ENCODE assay signal across 8 cellular contexts in the genomic region with DNA sequence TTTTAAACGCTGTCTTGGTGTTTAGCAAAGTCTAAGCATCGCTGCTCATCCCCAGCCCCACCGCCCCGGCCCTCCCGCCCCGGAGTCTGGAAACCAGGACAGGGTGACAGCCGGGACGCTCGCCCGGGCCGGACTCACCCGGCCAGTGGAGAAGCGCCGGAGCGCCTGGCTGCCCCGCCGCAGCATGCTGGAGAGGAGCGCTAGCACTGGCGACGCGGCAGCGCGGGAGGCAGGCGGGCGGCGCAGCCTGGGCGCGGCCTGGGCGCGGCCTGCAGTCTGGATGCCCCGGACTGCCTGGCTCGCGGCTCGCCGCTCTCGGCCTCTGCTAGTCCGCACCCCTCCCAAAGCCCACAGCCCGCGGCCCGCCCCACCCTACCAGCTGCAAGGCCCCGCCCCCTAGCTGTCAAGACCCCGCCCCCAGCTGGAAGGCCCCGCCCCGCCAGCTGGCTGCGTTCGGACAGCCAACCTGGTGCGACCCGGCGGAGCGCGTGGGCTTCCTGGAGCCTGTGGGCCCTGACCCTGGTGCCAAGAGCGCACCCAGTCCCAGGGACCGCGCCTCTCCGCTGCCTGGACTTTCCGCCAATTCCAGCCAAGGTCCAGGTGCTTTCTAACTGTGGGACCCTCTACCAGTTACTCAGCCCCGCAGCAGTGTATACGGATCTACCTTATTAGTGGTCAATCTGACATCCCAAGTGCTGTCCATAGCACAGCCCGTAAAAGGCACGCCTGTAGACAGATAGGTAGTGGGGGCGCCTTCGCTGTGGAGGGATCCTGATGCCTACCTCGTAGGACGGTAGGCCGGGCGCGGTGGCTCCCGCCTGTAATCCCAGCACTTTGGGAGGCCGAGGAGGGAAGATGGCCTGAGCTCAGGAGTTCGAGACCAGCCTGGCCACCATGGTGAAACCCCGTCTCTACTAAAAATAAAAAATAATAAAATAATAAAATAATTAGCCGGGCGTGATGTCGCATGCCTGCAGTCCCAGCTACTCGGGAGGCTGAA. TPM values are rescaled to one million over a fixed set of nuclear protein-coding genes. Genes with fewer than 3 reads are reported as not detected.
A peak's percentile ranks its signal among the peaks of the same experiment; 100 is the strongest.
DNase-seq lines count a peak whose midpoint lies in the region; ATAC-seq and TF ChIP-seq lines count a peak whose summit lies in the region.

A gene (minus strand): TSS at position 208 of the 1,000 bp plus-strand sequence. CDS start 22 bp downstream, at position 186.

- H3K79me2 ChIP-seq in MM.1S (ENCODE audit: low read length): peaks cover 21% of the 10 kb centered on the region

- TF ChIP-seq RAD21 in liver (IDR thresholded peaks at IDR 0.05): no peak

- WGBS in liver: 27% methylated on average over 75 of the region's 75 CpGs

- H3K27me3 ChIP-seq in MM.1S (replicated peaks; ENCODE audit: insufficient read depth, low read length) (no peaks in the 10 kb centered on the region), dorsolateral prefrontal cortex (no peaks in the 10 kb centered on the region), liver (ENCODE audit: control insufficient read depth in 4 of 4, insufficient read depth in 4 of 4, low read length in 3 of 4) (peaks cover 0 to 2% (median 0%) of the 10 kb centered on the region in 4 donors)

- H3K4me3 ChIP-seq in MM.1S (ENCODE audit: low read length): peak within 1 kb of the TSS; percentile 85
- peak within 1 kb of the TSS; percentile 50 to 82 (median 70) for H3K4me3 ChIP-seq in dorsolateral prefrontal cortex
- H3K4me3 ChIP-seq in liver (ENCODE audit: low read depth in 1 of 3, low read length in 3 of 3): peak within 1 kb of the TSS in 2 of 3 donors; percentile 30 to 52

- no peaks in the 10 kb centered on the region for H3K9me2 ChIP-seq in MM.1S (replicated peaks; ENCODE audit: insufficient read depth, low read length)

- H3K9me3 Mint-ChIP-seq in Calu3 (ENCODE audit: low read depth, unreplicated experiment): peaks cover 3% of the 10 kb centered on the region

- DNase-seq in Calu3: peak; percentile 91
- DNase-seq in MM.1S: peak; percentile 77
- DNase-seq in activated CD4-positive, alpha-beta T cell treated with anti-CD3 and anti-CD28 coated beads for 4 hours: peak; percentile 28 to 32
- peak; percentile 55 to 82 (median 69) for DNase-seq in dorsolateral prefrontal cortex
- peak; percentile 50 to 58 for DNase-seq in stimulated activated CD4-positive, alpha-beta T cell treated with anti-CD3 and anti-CD28 coated beads, Interleukin-2, amount 100 ng/mL, for 48 hours
- no peak for DNase-seq in NCI-H187 treated with DMSO at 0.1 percent for 48 hours (lab: John Stamatoyannopoulos, UW)

- H3K27ac ChIP-seq in MM.1S (ENCODE audit: low read length) (peak within 1 kb of the TSS; percentile 29; the same call in 1 of the 2 replicates), dorsolateral prefrontal cortex (peak within 1 kb of the TSS in 56 of 59 donors; percentile 3 to 90 (median 70)), liver (ENCODE audit: low read depth in 1 of 2, low read length in 2 of 2) (no peak within 1 kb of the TSS)

- TF ChIP-seq CTCF in Calu3 (IDR thresholded peaks at IDR 0.05; ENCODE audit: unreplicated experiment) (no peak), MM.1S (IDR thresholded peaks at IDR 0.05; ENCODE audit: low read length) (no peak), dorsolateral prefrontal cortex (IDR thresholded peaks at IDR 0.05 in 54 of 56, conservative IDR thresholded peaks at IDR 0.05 in 2 of 56; ENCODE audit: low read depth in 1 of 56, partially characterized antibody in 56 of 56) (peak in 4 of 56 donors; percentile 7 to 18 (median 12)), liver (IDR thresholded peaks at IDR 0.05; ENCODE audit: low read depth, low read length, missing input control) (no peak)

- H3K36me3 Mint-ChIP-seq in Calu3 (ENCODE audit: insufficient read depth, unreplicated experiment): peaks cover 17% of the 10 kb centered on the region

- H3K4me1 ChIP-seq in MM.1S (ENCODE audit: low read length): peaks cover 7% of the 10 kb centered on the region
- H3K4me1 ChIP-seq in liver (ENCODE audit: control insufficient read depth in 4 of 4, insufficient read depth in 4 of 4, low read length in 3 of 4): peaks cover 0 to 6% (median 2%) of the 10 kb centered on the region in 4 donors

- peaks cover 22% of the 10 kb centered on the region for H3K4me1 Mint-ChIP-seq in Calu3 (ENCODE audit: low read depth, unreplicated experiment)

- ATAC-seq in GM21423 (IDR thresholded peaks at IDR 0.05; ENCODE audit: unreplicated experiment): peak; percentile 85

- no peaks in the 10 kb centered on the region for H3K9me3 ChIP-seq in MM.1S (replicated peaks; ENCODE audit: insufficient read depth, low read length)
- H3K9me3 ChIP-seq in liver (ENCODE audit: control insufficient read depth in 4 of 4, low read length in 3 of 4): no peaks in the 10 kb centered on the region

- no peaks in the 10 kb centered on the region for H3K27me3 Mint-ChIP-seq in Calu3 (ENCODE audit: unreplicated experiment)

- H3K36me3 ChIP-seq in MM.1S (replicated peaks; ENCODE audit: insufficient read depth, low read length) (no peaks in the 10 kb centered on the region), liver (ENCODE audit: control insufficient read depth in 4 of 4, insufficient read depth in 3 of 4, low read depth in 1 of 4, low read length in 3 of 4) (no peaks in the 10 kb centered on the region)

- peak within 1 kb of the TSS; percentile 72 for H2AFZ ChIP-seq in MM.1S (ENCODE audit: low read length)

- BruUV-seq in Calu3 (replicated peaks; lab: Mats Ljungman, UMichigan): no TSS peak

- intact Hi-C loops in Calu3 (cut with micrococcal nuclease; ENCODE audit: unreplicated experiment): no loop called here
- intact Hi-C loops in dorsolateral prefrontal cortex (cut with DNase I): no loop called here

- H4K20me1 ChIP-seq in MM.1S (ENCODE audit: insufficient read depth, low read length): no peaks in the 10 kb centered on the region

- H3K9ac ChIP-seq in MM.1S (ENCODE audit: low read length) (peak within 1 kb of the TSS; percentile 94), liver (ENCODE audit: low read depth in 1 of 2, low read length in 2 of 2) (no peak within 1 kb of the TSS)

- peak within 1 kb of the TSS; percentile 67 for H3K27ac Mint-ChIP-seq in Calu3 (ENCODE audit: unreplicated experiment)

- H3K4me2 ChIP-seq in MM.1S (ENCODE audit: low read depth, low read length): peak within 1 kb of the TSS; percentile 97

- 0 out of 2 replicates have a peak, but pooled peaks cover 3% of the 10 kb centered on the region for H3F3A ChIP-seq in MM.1S (ENCODE audit: insufficient read depth, low read length)

- peak within 1 kb of the TSS; percentile 71 for H3K4me3 Mint-ChIP-seq in Calu3 (ENCODE audit: low read depth, unreplicated experiment)

- CTCF ChIA-PET in Calu3 (lab: Charles Lee): interaction anchor here (0.6 to 1.8 kb wide), 5 partner anchors 16 to 794 kb away, joined by 3 to 4 read pairs (median 4); a partner anchor contains a TSS

TF ChIP-seq in liver, 16 proteins besides CTCF, POLR2A, EP300 and RAD21 (continues in another document):
- TF ChIP-seq FOXA2 (IDR thresholded peaks at IDR 0.05) (no peak), HNF4G (IDR thresholded peaks at IDR 0.05) (no peak), RXRA (IDR thresholded peaks at IDR 0.05) (no peak), TAF1 (conservative IDR thresholded peaks at IDR 0.05) (no peak), NR2F2 (IDR thresholded peaks at IDR 0.05) (no peak), JUND (IDR thresholded peaks at IDR 0.05) (no peak), EGR1 (IDR thresholded peaks at IDR 0.05; ENCODE audit: low read depth in 2 of 2) (no peak), YY1 (IDR thresholded peaks at IDR 0.05) (no peak), FOXA1 (IDR thresholded peaks at IDR 0.05) (no peak), GABPA (IDR thresholded peaks at IDR 0.05 in 1 of 2, conservative IDR thresholded peaks at IDR 0.05 in 1 of 2) (no peak), HNF4A (conservative IDR thresholded peaks at IDR 0.05) (no peak)
- TF ChIP-seq, protein P1, sequence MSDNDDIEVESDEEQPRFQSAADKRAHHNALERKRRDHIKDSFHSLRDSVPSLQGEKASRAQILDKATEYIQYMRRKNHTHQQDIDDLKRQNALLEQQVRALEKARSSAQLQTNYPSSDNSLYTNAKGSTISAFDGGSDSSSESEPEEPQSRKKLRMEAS (IDR thresholded peaks at IDR 0.05): no peak
- TF ChIP-seq, protein P2, sequence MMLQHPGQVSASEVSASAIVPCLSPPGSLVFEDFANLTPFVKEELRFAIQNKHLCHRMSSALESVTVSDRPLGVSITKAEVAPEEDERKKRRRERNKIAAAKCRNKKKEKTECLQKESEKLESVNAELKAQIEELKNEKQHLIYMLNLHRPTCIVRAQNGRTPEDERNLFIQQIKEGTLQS (IDR thresholded peaks at IDR 0.05): no peak
- TF ChIP-seq, protein P3, sequence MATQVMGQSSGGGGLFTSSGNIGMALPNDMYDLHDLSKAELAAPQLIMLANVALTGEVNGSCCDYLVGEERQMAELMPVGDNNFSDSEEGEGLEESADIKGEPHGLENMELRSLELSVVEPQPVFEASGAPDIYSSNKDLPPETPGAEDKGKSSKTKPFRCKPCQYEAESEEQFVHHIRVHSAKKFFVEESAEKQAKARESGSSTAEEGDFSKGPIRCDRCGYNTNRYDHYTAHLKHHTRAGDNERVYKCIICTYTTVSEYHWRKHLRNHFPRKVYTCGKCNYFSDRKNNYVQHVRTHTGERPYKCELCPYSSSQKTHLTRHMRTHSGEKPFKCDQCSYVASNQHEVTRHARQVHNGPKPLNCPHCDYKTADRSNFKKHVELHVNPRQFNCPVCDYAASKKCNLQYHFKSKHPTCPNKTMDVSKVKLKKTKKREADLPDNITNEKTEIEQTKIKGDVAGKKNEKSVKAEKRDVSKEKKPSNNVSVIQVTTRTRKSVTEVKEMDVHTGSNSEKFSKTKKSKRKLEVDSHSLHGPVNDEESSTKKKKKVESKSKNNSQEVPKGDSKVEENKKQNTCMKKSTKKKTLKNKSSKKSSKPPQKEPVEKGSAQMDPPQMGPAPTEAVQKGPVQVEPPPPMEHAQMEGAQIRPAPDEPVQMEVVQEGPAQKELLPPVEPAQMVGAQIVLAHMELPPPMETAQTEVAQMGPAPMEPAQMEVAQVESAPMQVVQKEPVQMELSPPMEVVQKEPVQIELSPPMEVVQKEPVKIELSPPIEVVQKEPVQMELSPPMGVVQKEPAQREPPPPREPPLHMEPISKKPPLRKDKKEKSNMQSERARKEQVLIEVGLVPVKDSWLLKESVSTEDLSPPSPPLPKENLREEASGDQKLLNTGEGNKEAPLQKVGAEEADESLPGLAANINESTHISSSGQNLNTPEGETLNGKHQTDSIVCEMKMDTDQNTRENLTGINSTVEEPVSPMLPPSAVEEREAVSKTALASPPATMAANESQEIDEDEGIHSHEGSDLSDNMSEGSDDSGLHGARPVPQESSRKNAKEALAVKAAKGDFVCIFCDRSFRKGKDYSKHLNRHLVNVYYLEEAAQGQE (IDR thresholded peaks at IDR 0.05): no peak

RNA-seq across cellular contexts. Expression of the gene that starts here (rescaled TPM):
- total RNA-seq in Calu3 (2022) (16.3 and 19.3 TPM in 2 replicates), dorsolateral prefrontal cortex (10 to 100 TPM in 77 of 120 experiments, 1 to 10 TPM in 43; 4.6 to 24.6 (median 10.9) TPM), liver (under 1 TPM; 0.19 to 0.25 TPM)
- under 1 TPM; 0.03 to 0.10 TPM for polyA plus RNA-seq in liver

Comparison
In these comparisons a context has a peak if more than half of its experiments do, and no peak if none do; other contexts are left out.
1. RNA of the gene that starts here (total RNA-seq): 16.3 to 19.3 TPM in Calu3 and 4.6 to 24.6 TPM in dorsolateral prefrontal cortex; 0.19 to 0.25 TPM in liver; every median in the first group is over 4 times any median in the second.
2. H3K27ac ChIP-seq: peak in MM.1S (single experiment) and dorsolateral prefrontal cortex (56 of 59); none in liver (0 of 2).
3. Peak in every context shown above with its lines, with median percentiles within 50 percentile points of each other: H3K4me3 ChIP-seq.